Comparison of ENCODE assay signal across 1 cellular context in genomic region chr11:14872032-14872431, GRCh38.
TF ChIP-seq lines count a peak whose summit lies in the region.

No MANE protein-coding gene starts in this region.

TF ChIP-seq in K562, 482 proteins besides CTCF, POLR2A, EP300 and RAD21 (continued from another document):
- TF ChIP-seq ZNF146 (CRISPR knock-in tag; IDR thresholded peaks at IDR 0.05; ENCODE audit: unreplicated experiment) (no peak), CEBPB (tag; IDR thresholded peaks at IDR 0.05) (peak; percentile 42; the same call in 1 of the 2 replicates), SOX6 (IDR thresholded peaks at IDR 0.05) (no peak), WHSC1 (IDR thresholded peaks at IDR 0.05; ENCODE audit: low read length) (no peak), ATF3 (IDR thresholded peaks at IDR 0.05) (peak; percentile 87), ATF3 (CRISPR knock-in tag; conservative IDR thresholded peaks at IDR 0.05) (no peak), ZSCAN32 (CRISPR knock-in tag; IDR thresholded peaks at IDR 0.05) (peak; percentile 46; the same call in 1 of the 2 replicates), LEF1 (IDR thresholded peaks at IDR 0.05) (no peak), ZNF318 (IDR thresholded peaks at IDR 0.05; ENCODE audit: borderline replicate concordance in 1 of 2, low read depth in 1 of 2) (no peak), MYNN (IDR thresholded peaks at IDR 0.05) (no peak), MYNN (CRISPR knock-in tag; IDR thresholded peaks at IDR 0.05) (no peak), SMAD4 (CRISPR knock-in tag; conservative IDR thresholded peaks at IDR 0.05) (0 out of 2 replicates have a peak, but pooled peaks have one; percentile 30), ATF4 (CRISPR knock-in tag; IDR thresholded peaks at IDR 0.05) (peak; percentile 62; the same call in 1 of the 2 replicates), ZNF507 (tag; conservative IDR thresholded peaks at IDR 0.05) (no peak), SMARCB1 (IDR thresholded peaks at IDR 0.05; ENCODE audit: insufficient read length, low read depth) (no peak), CEBPG (CRISPR knock-in tag; IDR thresholded peaks at IDR 0.05) (no peak), CEBPG (tag; conservative IDR thresholded peaks at IDR 0.05 in 1 of 2, IDR thresholded peaks at IDR 0.05 in 1 of 2) (peak; percentile 84 to 87), ATF7 (IDR thresholded peaks at IDR 0.05) (peak; percentile 28; the same call in 1 of the 2 replicates), TRIM24 (IDR thresholded peaks at IDR 0.05) (0 out of 4 replicates have a peak, but pooled peaks of 1 of the 2 experiments have one; percentile 30)
